Comparison of ENCODE assay signal across 1 cellular context in the genomic region with DNA sequence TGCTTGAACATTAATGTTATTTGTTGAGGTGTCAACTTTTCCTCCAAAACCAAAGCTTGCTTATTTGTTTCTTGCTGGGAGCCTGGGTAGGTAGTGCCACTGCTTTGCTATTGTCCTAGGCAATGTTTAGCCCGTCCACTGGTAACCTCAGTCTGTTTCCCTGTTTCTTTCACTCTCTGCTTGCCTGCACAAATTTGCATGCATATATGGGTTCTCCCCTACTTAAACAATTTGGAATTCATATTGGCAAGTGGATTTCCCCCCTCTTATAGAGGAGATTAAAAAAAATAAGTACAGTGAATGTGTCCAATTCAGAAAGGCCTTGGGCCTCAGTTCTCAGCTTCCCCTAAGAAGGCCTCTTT.
TF ChIP-seq lines count a peak whose summit lies in the region.

No MANE protein-coding gene starts in this region.

TF ChIP-seq in IMR-90, 13 proteins besides CTCF, POLR2A, EP300 and RAD21 (continued from another document):
- no peak for TF ChIP-seq RCOR1 (IDR thresholded peaks at IDR 0.05; ENCODE audit: insufficient replicate concordance, low read length)
- TF ChIP-seq FOS (IDR thresholded peaks at IDR 0.05; ENCODE audit: low read depth, low read length) = no peak
- TF ChIP-seq, protein P1, sequence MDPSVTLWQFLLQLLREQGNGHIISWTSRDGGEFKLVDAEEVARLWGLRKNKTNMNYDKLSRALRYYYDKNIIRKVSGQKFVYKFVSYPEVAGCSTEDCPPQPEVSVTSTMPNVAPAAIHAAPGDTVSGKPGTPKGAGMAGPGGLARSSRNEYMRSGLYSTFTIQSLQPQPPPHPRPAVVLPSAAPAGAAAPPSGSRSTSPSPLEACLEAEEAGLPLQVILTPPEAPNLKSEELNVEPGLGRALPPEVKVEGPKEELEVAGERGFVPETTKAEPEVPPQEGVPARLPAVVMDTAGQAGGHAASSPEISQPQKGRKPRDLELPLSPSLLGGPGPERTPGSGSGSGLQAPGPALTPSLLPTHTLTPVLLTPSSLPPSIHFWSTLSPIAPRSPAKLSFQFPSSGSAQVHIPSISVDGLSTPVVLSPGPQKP (IDR thresholded peaks at IDR 0.05; ENCODE audit: borderline replicate concordance, low read depth, low read length) = no peak
- no peak for TF ChIP-seq SMC3 (IDR thresholded peaks at IDR 0.05; ENCODE audit: low read depth, low read length)
- TF ChIP-seq MXI1 (IDR thresholded peaks at IDR 0.05; ENCODE audit: borderline replicate concordance, low read depth, low read length) = no peak
TF ChIP-seq in IMR-90: peak in this region for 0.
